In the genomic region with DNA sequence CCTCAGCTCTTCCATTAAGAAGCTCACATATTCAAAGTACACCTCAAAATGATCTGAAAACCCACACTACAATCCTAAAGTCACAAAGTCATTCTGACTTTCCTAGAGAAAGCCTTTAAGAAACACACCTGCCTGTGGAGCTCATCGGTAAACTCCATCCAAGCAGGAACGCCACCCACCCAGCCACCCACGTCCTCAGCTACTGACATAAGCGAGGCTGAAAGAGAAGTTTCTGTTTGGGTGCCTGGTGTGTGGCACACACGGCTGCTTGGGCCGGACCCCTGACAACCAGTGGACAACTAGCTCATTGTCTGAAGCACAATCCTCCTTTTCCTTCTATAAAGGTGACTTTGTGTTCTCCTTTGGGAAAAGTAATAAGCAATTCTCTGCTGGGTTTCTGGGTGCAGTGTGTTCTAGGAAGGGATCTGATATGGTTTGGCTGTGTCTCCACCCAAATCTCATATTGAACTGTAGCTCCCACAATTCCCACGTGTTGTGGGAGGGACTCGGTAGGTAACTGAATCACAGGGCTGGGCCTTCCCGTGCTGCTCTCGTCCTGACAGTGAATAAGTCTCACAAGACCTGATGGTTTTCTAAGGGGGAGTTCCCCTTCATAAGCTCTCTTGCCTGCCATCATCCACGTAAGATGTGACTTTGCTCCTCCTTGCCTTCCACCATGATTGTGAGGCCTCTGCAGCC, we compare ENCODE assay signal across 24 cellular contexts. TPM values are rescaled to one million over a fixed set of nuclear protein-coding genes. Genes with fewer than 3 reads are reported as not detected.
DNase-seq lines count a peak whose midpoint lies in the region; ATAC-seq and TF ChIP-seq lines count a peak whose summit lies in the region.
"Had no signal": no experiment of that assay in that cellular context is flagged by ENCODE, and none has a peak within 500 bp of the region (broad histone marks: within the 10 kb centered on the region; RNA-seq: fewer than 3 reads in every experiment).

No MANE protein-coding gene starts in this region.

- H3K4me1 ChIP-seq in upper lobe of right lung, result peaks cover under 1% of the 10 kb centered on the region

- intact Hi-C loops in upper lobe of right lung (cut with DNase I), result no loop called here
- intact Hi-C loops in posterior vena cava (cut with DNase I), result no loop called here

- H3K9me3 ChIP-seq in upper lobe of right lung, result no peaks in the 10 kb centered on the region
- H3K9me3 ChIP-seq: right atrium auricular region, thyroid gland had no signal

- no peak overlapping the region for H3K27ac ChIP-seq in upper lobe of right lung
- H3K27ac ChIP-seq: KMS-11, right atrium auricular region, thyroid gland had no signal

- TF ChIP-seq CTCF in upper lobe of right lung (IDR thresholded peaks at IDR 0.05), result no peak

- H3K27me3 ChIP-seq in upper lobe of right lung, result no peaks in the 10 kb centered on the region
- H3K27me3 ChIP-seq: right atrium auricular region, thyroid gland had no signal

- H3K4me3 ChIP-seq in upper lobe of right lung, result no peak overlapping the region
- H3K4me3 ChIP-seq: right atrium auricular region, thyroid gland had no signal

- peaks cover 12% of the 10 kb centered on the region for H3K36me3 ChIP-seq in upper lobe of right lung

- peak; percentile 48 for ATAC-seq in esophagus mucosa
- no peak for ATAC-seq in upper lobe of right lung
- ATAC-seq: activated CD8-positive, alpha-beta memory T cell treated with anti-CD3 and anti-CD28 coated beads, Interleukin-2, amount 10 ng/mL, durations not matched to agents 7 days and 5 days; left lobe of liver; natural killer cell; stimulated activated naive B cell treated with anti-CD40 and anti-IgM and Interleukin-4, amounts not matched to agents 10 μg/mL and 1 μg/mL and 100 μg/mL, for 72 hours had no signal

- DNase-seq in activated CD4-positive, alpha-beta T cell treated with anti-CD3 and anti-CD28 coated beads for 48 hours, result peak; percentile 56
- no peak for DNase-seq in activated CD4-positive, alpha-beta T cell treated with anti-CD3 and anti-CD28 coated beads, Interleukin-2, amount 50 U/mL, for 4 hours
- DNase-seq in stimulated activated CD4-positive, alpha-beta T cell treated with anti-CD3 and anti-CD28 coated beads, Interleukin-1b, Interleukin-23, amount 100 ng/mL, for 48 hours, result peak; percentile 57
- DNase-seq in stimulated activated CD4-positive, alpha-beta T cell treated with anti-CD3 and anti-CD28 coated beads, Interleukin-2, amount 100 ng/mL, for 48 hours, result no peak
- DNase-seq in upper lobe of right lung, result peak; percentile 27
- no peak for DNase-seq in NCI-H1436 treated with DMSO at 0.1 percent for 48 hours (lab: John Stamatoyannopoulos, UW)
- no peak for DNase-seq in posterior vena cava (ENCODE audit: low spot score)
- DNase-seq: 8988T; activated CD4-positive, CD25-positive, alpha-beta regulatory T cell; activated CD8-positive, alpha-beta memory T cell treated with anti-CD3 and anti-CD28 coated beads, Interleukin-2, amount 10 ng/mL, durations not matched to agents 7 days and 5 days; activated gamma-delta T cell; AML-193; GF-D8; MV-4-11; natural killer cell; NCI-H1694 treated with DMSO at 0.1 percent for 48 hours; NCI-H526 treated with DMSO at 0.1 percent for 48 hours; stimulated activated naive B cell treated with anti-CD40 and anti-IgM and Interleukin-4, amounts not matched to agents 10 μg/mL and 1 μg/mL and 100 μg/mL, for 72 hours; T1000 had no signal

RNA-seq across cellular contexts. Expression of gene FAM174B, which starts 26.1 kb away (rescaled TPM):
- 4.3 TPM for total RNA-seq in esophagus mucosa
- 62.9 TPM for total RNA-seq in upper lobe of right lung
- 1 to 10 TPM; 8.0 to 9.0 TPM for total RNA-seq in posterior vena cava

Comparison
In these comparisons a context has a peak if more than half of its experiments do, and no peak if none do; other contexts are left out.
1. DNase-seq: peak in activated CD4-positive, alpha-beta T cell treated with anti-CD3 and anti-CD28 coated beads for 48 hours (single experiment), stimulated activated CD4-positive, alpha-beta T cell treated with anti-CD3 and anti-CD28 coated beads, Interleukin-1b, Interleukin-23, amount 100 ng/mL, for 48 hours (single experiment) and upper lobe of right lung (single experiment); none in activated CD4-positive, alpha-beta T cell treated with anti-CD3 and anti-CD28 coated beads, Interleukin-2, amount 50 U/mL, for 4 hours (0 of 2), stimulated activated CD4-positive, alpha-beta T cell treated with anti-CD3 and anti-CD28 coated beads, Interleukin-2, amount 100 ng/mL, for 48 hours (0 of 2), NCI-H1436 treated with DMSO at 0.1 percent for 48 hours (single experiment) and posterior vena cava (single experiment).